1 cellular context compared by ENCODE assay signal in genomic region chr1:109214695-109215623, GRCh38.
TF ChIP-seq lines count a peak whose summit lies in the region.

No MANE protein-coding gene starts in this region.

TF ChIP-seq in IMR-90, 13 proteins besides CTCF, POLR2A, EP300 and RAD21:
- TF ChIP-seq CEBPB (IDR thresholded peaks at IDR 0.05; ENCODE audit: low read depth, low read length) (peak; percentile 99), MAZ (IDR thresholded peaks at IDR 0.05; ENCODE audit: borderline replicate concordance, low read depth, low read length) (no peak)
